ENCODE assay signal across 20 cellular contexts in genomic region chr7:74185016-74185415, GRCh38. TPM values are rescaled to one million over a fixed set of nuclear protein-coding genes. Genes with fewer than 3 reads are reported as not detected.
DNase-seq lines count a peak whose midpoint lies in the region; ATAC-seq and TF ChIP-seq lines count a peak whose summit lies in the region.
"Had no signal": no experiment of that assay in that cellular context is flagged by ENCODE, and none has a peak within 500 bp of the region (broad histone marks: within the 10 kb centered on the region; RNA-seq: fewer than 3 reads in every experiment).

No MANE protein-coding gene starts in this region.

- CTCF ChIA-PET in activated CD8-positive, alpha-beta memory T cell treated with anti-CD3 and anti-CD28 coated beads, Interleukin-2, amount 10 ng/mL, durations not matched to agents 7 days and 5 days (lab: Charles Lee) = interaction anchor here (1.1 to 2.0 kb wide), 4 partner anchors 10 to 216 kb away, joined by 3 to 9 read pairs (median 6); no protein-coding TSS in a partner anchor
- CTCF ChIA-PET in CD4-positive, alpha-beta memory T cell (lab: Charles Lee; ENCODE audit: partially characterized antibody) = interaction anchor here (1.4 kb wide), 1 partner anchor 8 kb away, joined by 4 read pairs; no protein-coding TSS in a partner anchor

- H3K27me3 Mint-ChIP-seq in activated CD8-positive, alpha-beta memory T cell treated with anti-CD3 and anti-CD28 coated beads, Interleukin-2, amount 10 ng/mL, durations not matched to agents 7 days and 5 days = no peaks in the 10 kb centered on the region
- H3K27me3 Mint-ChIP-seq in CD4-positive, alpha-beta memory T cell = no peaks in the 10 kb centered on the region
- H3K27me3 Mint-ChIP-seq: CD4-positive, alpha-beta T cell had no signal

- no peak overlapping the region for H3K4me3 ChIP-seq in CD4-positive, alpha-beta memory T cell (ENCODE audit: low read length in 2 of 2)
- H3K4me3 ChIP-seq in ascending aorta = no peak overlapping the region
- H3K4me3 ChIP-seq in psoas muscle = no peak overlapping the region
- H3K4me3 ChIP-seq: A549, lung, pancreas had no signal

- 81 to 84% (median 82%) methylated on average over 6 of the region's 6 CpGs for WGBS in psoas muscle, 3 donors

- H3K4me1 ChIP-seq in CD4-positive, alpha-beta memory T cell (ENCODE audit: insufficient read depth, low read length) = peaks cover 70% of the 10 kb centered on the region
- peaks cover 0 to 57% of the 10 kb centered on the region in 2 donors for H3K4me1 ChIP-seq in ascending aorta
- H3K4me1 ChIP-seq in psoas muscle = peaks cover 91% of the 10 kb centered on the region

- intact Hi-C loops in CD4-positive, alpha-beta memory T cell (cut with micrococcal nuclease) = no loop called here
- intact Hi-C loops in ascending aorta (cut with DNase I) = no loop called here
- intact Hi-C loops in psoas muscle (cut with DNase I) = no loop called here

- no peak for DNase-seq in activated CD8-positive, alpha-beta memory T cell treated with anti-CD3 and anti-CD28 coated beads, Interleukin-2, amount 10 ng/mL, durations not matched to agents 7 days and 5 days
- no peak for DNase-seq in activated CD8-positive, alpha-beta memory T cell treated with anti-CD3 and anti-CD28 coated beads, Interleukin-2, amount 50 U/mL, for 4 hours
- no peak for DNase-seq in CD4-positive, alpha-beta memory T cell
- DNase-seq in ascending aorta (ENCODE audit: low spot score in 2 of 2) (no peak), psoas muscle (no peak), hypothalamus (lab: John Stamatoyannopoulos, UW) (no peak), T-helper 9 cell (no peak), cerebellar nuclear complex (lab: John Stamatoyannopoulos, UW) (no peak)
- DNase-seq: activated effector memory CD4-positive, alpha-beta T cell treated with anti-CD3 and anti-CD28 coated beads, Interleukin-2, amount 50 U/mL, for 16 hours; CD4-positive, alpha-beta T cell; GF-D8; IMR-90; NCI-H1436; NCI-H2171 treated with DMSO at 0.1 percent for 48 hours; NCI-H748 treated with DMSO at 0.1 percent for 48 hours; pancreas; PC-3 had no signal

- H3K9me3 ChIP-seq in CD4-positive, alpha-beta memory T cell (ENCODE audit: control insufficient read depth in 1 of 2, low read length in 2 of 2) = no peaks in the 10 kb centered on the region
- H3K9me3 ChIP-seq in ascending aorta = no peaks in the 10 kb centered on the region
- no peaks in the 10 kb centered on the region for H3K9me3 ChIP-seq in psoas muscle
- H3K9me3 ChIP-seq: A549, pancreas had no signal

- H3K36me3 Mint-ChIP-seq in activated CD8-positive, alpha-beta memory T cell treated with anti-CD3 and anti-CD28 coated beads, Interleukin-2, amount 10 ng/mL, durations not matched to agents 7 days and 5 days = peaks cover 55% of the 10 kb centered on the region
- peaks cover 33 to 65% of the 10 kb centered on the region in 2 donors for H3K36me3 Mint-ChIP-seq in CD4-positive, alpha-beta memory T cell

- peaks cover 59% of the 10 kb centered on the region for H3K4me1 Mint-ChIP-seq in activated CD8-positive, alpha-beta memory T cell treated with anti-CD3 and anti-CD28 coated beads, Interleukin-2, amount 10 ng/mL, durations not matched to agents 7 days and 5 days
- peaks cover 56 to 86% (median 70%) of the 10 kb centered on the region in 4 donors for H3K4me1 Mint-ChIP-seq in CD4-positive, alpha-beta memory T cell

- H3K9me3 Mint-ChIP-seq in activated CD8-positive, alpha-beta memory T cell treated with anti-CD3 and anti-CD28 coated beads, Interleukin-2, amount 10 ng/mL, durations not matched to agents 7 days and 5 days (ENCODE audit: low read depth) = no peaks in the 10 kb centered on the region
- peaks cover 0 to 7% (median 0%) of the 10 kb centered on the region in 8 donors for H3K9me3 Mint-ChIP-seq in CD4-positive, alpha-beta memory T cell
- H3K9me3 Mint-ChIP-seq: CD4-positive, alpha-beta T cell had no signal

- peak overlapping the region; percentile 22 for H3K27ac Mint-ChIP-seq in activated CD8-positive, alpha-beta memory T cell treated with anti-CD3 and anti-CD28 coated beads, Interleukin-2, amount 10 ng/mL, durations not matched to agents 7 days and 5 days
- H3K27ac Mint-ChIP-seq in CD4-positive, alpha-beta memory T cell = peak overlapping the region in 5 of 7 donors; percentile 6 to 42 (median 22)

- TF ChIP-seq CTCF in ascending aorta (IDR thresholded peaks at IDR 0.05) (no peak), psoas muscle (IDR thresholded peaks at IDR 0.05) (no peak)

- H3K27ac ChIP-seq in CD4-positive, alpha-beta memory T cell (ENCODE audit: low read depth, low read length) = no peak overlapping the region
- H3K27ac ChIP-seq in ascending aorta (peak overlapping the region; percentile 1 to 14), psoas muscle (peak overlapping the region; percentile 74)
- H3K27ac ChIP-seq: A549 had no signal

- no peak overlapping the region for H3K4me3 Mint-ChIP-seq in activated CD8-positive, alpha-beta memory T cell treated with anti-CD3 and anti-CD28 coated beads, Interleukin-2, amount 10 ng/mL, durations not matched to agents 7 days and 5 days
- peak overlapping the region in 5 of 8 donors; percentile 22 to 65 (median 30) for H3K4me3 Mint-ChIP-seq in CD4-positive, alpha-beta memory T cell

- no peaks in the 10 kb centered on the region for H3K27me3 ChIP-seq in CD4-positive, alpha-beta memory T cell (ENCODE audit: insufficient read depth, low read length)
- H3K27me3 ChIP-seq in ascending aorta (no peaks in the 10 kb centered on the region), psoas muscle (ENCODE audit: insufficient read depth in 3 of 3, low read length in 2 of 3) (no peaks in the 10 kb centered on the region)
- H3K27me3 ChIP-seq: pancreas had no signal

- POLR2A ChIA-PET in CD4-positive, alpha-beta memory T cell (lab: Charles Lee; ENCODE audit: partially characterized antibody) = interaction anchor here (3.1 kb wide), 1 partner anchor 10 kb away, joined by 24 read pairs; the partner anchor contains the start of gene EIF4H

- H3K36me3 ChIP-seq in CD4-positive, alpha-beta memory T cell (ENCODE audit: insufficient read depth, low read length) = peaks cover 32% of the 10 kb centered on the region
- H3K36me3 ChIP-seq in ascending aorta (peaks cover 31 to 32% of the 10 kb centered on the region in 2 donors), psoas muscle (ENCODE audit: insufficient read depth in 1 of 2, low read depth in 1 of 2) (peaks cover 9 to 28% of the 10 kb centered on the region in 2 donors)

- ATAC-seq in activated CD8-positive, alpha-beta memory T cell treated with anti-CD3 and anti-CD28 coated beads, Interleukin-2, amount 10 ng/mL, durations not matched to agents 7 days and 5 days = no peak
- ATAC-seq in psoas muscle = no peak
- ATAC-seq: A549; activated CD4-positive, CD25-positive, alpha-beta regulatory T cell treated with anti-CD3 and anti-CD28 coated beads, Interleukin-2, amount 50 U/mL, for 24 hours; pancreas; PC-3 had no signal

RNA-seq across cellular contexts. Expression of gene EIF4H, which starts 10.9 kb away (rescaled TPM):
- 100 to 1,000 TPM; 278 to 322 TPM for total RNA-seq in activated CD8-positive, alpha-beta memory T cell treated with anti-CD3 and anti-CD28 coated beads, Interleukin-2, amount 10 ng/mL, durations not matched to agents 7 days and 5 days
- total RNA-seq in CD4-positive, alpha-beta memory T cell = 100 to 1,000 TPM; 167 to 168 TPM
- polyA plus RNA-seq in CD4-positive, alpha-beta memory T cell = 100 to 1,000 TPM; 225 to 316 TPM
- total RNA-seq in ascending aorta (150 TPM), psoas muscle (100 to 1,000 TPM; 223 to 327 (median 284) TPM)
- 100 to 1,000 TPM; 196 to 263 (median 221) TPM for polyA plus RNA-seq in psoas muscle

RNA-seq across cellular contexts. Expression of gene LAT2, which starts 24.8 kb away (rescaled TPM):
- total RNA-seq in activated CD8-positive, alpha-beta memory T cell treated with anti-CD3 and anti-CD28 coated beads, Interleukin-2, amount 10 ng/mL, durations not matched to agents 7 days and 5 days = 10 to 100 TPM; 15.3 to 17.6 TPM
- 1 to 10 TPM; 2.7 to 2.8 TPM for total RNA-seq in CD4-positive, alpha-beta memory T cell
- polyA plus RNA-seq in CD4-positive, alpha-beta memory T cell = 1 to 10 TPM; 1.6 to 3.6 TPM
- total RNA-seq in ascending aorta (1.5 TPM), psoas muscle (1 to 10 TPM; 1.9 to 3.3 (median 2.7) TPM)
- polyA plus RNA-seq in psoas muscle = 1 to 10 TPM; 1.2 to 3.4 (median 2.9) TPM
